In the genomic region with DNA sequence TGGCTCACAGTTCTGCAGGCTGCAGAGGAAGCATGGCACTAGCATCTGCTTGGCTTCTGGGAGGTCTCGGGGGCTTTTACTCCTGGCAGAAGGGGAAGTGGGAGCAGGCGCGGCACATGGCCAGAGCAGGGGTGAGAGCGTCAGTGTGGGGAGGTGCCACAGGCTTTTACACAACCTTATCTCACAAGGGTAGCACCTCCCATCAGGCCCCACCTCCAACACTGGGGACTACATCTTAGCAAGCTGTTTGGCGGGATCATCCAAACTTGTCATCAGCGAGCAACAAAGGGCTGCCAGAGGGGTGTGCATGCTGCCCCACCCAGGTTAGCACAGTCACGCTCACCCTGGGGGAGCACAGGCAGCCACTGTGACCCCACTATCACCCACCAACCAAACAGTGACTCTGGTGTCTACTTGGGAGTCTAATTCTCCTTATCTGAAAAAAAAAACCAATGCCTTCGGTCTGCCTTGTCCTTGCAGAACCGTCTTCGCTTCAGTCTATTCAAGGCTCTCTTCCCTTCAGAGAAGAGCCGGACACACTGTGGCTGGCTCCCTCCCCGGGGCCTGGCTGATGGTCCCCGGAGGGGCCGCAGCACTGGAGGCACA, we compare ENCODE assay signal across 9 cellular contexts. TPM values are rescaled to one million over a fixed set of nuclear protein-coding genes. Genes with fewer than 3 reads are reported as not detected.
DNase-seq lines count a peak whose midpoint lies in the region; ATAC-seq and TF ChIP-seq lines count a peak whose summit lies in the region.
"Had no signal": no experiment of that assay in that cellular context is flagged by ENCODE, and none has a peak within 500 bp of the region (broad histone marks: within the 10 kb centered on the region; RNA-seq: fewer than 3 reads in every experiment).

No MANE protein-coding gene starts in this region.

- H3K27me3 ChIP-seq in BLaER1: no peaks in the 10 kb centered on the region
- no peaks in the 10 kb centered on the region for H3K27me3 ChIP-seq in ectodermal cell (ENCODE audit: control insufficient read depth, insufficient read depth, low read length, poor library complexity, severe bottlenecking)
- H3K27me3 ChIP-seq: uterus had no signal

- H3K9me3 Mint-ChIP-seq in activated T-helper 2 cell treated with anti-CD3 and anti-CD28 coated beads, Interferon-gamma antibody, Interleukin-2, Interleukin-4, amounts not matched to agents 10 μg/mL and 5 μg/mL and 100 μg/mL, durations not matched to agents 14 hours and 24 hours and 36 hours: no peaks in the 10 kb centered on the region
- H3K9me3 Mint-ChIP-seq in chondrocyte (ENCODE audit: low read depth): no peaks in the 10 kb centered on the region

- no peaks in the 10 kb centered on the region for H4K20me1 ChIP-seq in BLaER1

- WGBS in ectodermal cell, 2 experiments: 89 to 92% methylated on average over 14 of the region's 14 CpGs

- peaks cover 12% of the 10 kb centered on the region for H3K4me1 Mint-ChIP-seq in activated T-helper 2 cell treated with anti-CD3 and anti-CD28 coated beads, Interferon-gamma antibody, Interleukin-2, Interleukin-4, amounts not matched to agents 10 μg/mL and 5 μg/mL and 100 μg/mL, durations not matched to agents 14 hours and 24 hours and 36 hours (ENCODE audit: low read depth)
- peaks cover 32% of the 10 kb centered on the region for H3K4me1 Mint-ChIP-seq in chondrocyte (ENCODE audit: low read depth)

- intact Hi-C loops in mucosa of descending colon (cut with DNase I, micrococcal nuclease): no loop called here
- intact Hi-C loops in activated T-helper 2 cell treated with anti-CD3 and anti-CD28 coated beads, Interferon-gamma antibody, Interleukin-2, Interleukin-4, amounts not matched to agents 10 μg/mL and 5 μg/mL and 100 μg/mL, durations not matched to agents 14 hours and 24 hours and 36 hours (cut with micrococcal nuclease): no loop called here

- DNase-seq in NCI-H2171 (lab: John Stamatoyannopoulos, UW) (peak; percentile 89), mucosa of descending colon (peak in 1 of 3 donors; percentile 31), chondrocyte (ENCODE audit: low spot score) (no peak)
- DNase-seq in activated T-helper 2 cell treated with anti-CD3 and anti-CD28 coated beads, Interferon-gamma antibody, Interleukin-2, Interleukin-4, amounts not matched to agents 10 μg/mL and 5 μg/mL and 100 μg/mL, durations not matched to agents 14 hours and 24 hours and 36 hours (ENCODE audit: low spot score): no peak
- no peak for DNase-seq in stimulated activated CD4-positive, alpha-beta T cell treated with anti-CD3 and anti-CD28 coated beads, Interleukin-2, amount 100 ng/mL, for 24 hours

- H3K27ac ChIP-seq in BLaER1: peak overlapping the region; percentile 78
- H3K27ac ChIP-seq in ectodermal cell (ENCODE audit: insufficient read depth, low read depth, low read length, poor library complexity, severe bottlenecking): peak overlapping the region; percentile 11

- no peaks in the 10 kb centered on the region for H3K27me3 Mint-ChIP-seq in activated T-helper 2 cell treated with anti-CD3 and anti-CD28 coated beads, Interferon-gamma antibody, Interleukin-2, Interleukin-4, amounts not matched to agents 10 μg/mL and 5 μg/mL and 100 μg/mL, durations not matched to agents 14 hours and 24 hours and 36 hours (ENCODE audit: low read depth)
- H3K27me3 Mint-ChIP-seq in chondrocyte (ENCODE audit: low read depth): no peaks in the 10 kb centered on the region

- peak overlapping the region; percentile 85 for H3K4me2 ChIP-seq in BLaER1

- H3K9ac ChIP-seq in BLaER1: peak overlapping the region; percentile 76

- H3K36me3 ChIP-seq in BLaER1: peaks cover 30% of the 10 kb centered on the region
- peaks cover 5% of the 10 kb centered on the region for H3K36me3 ChIP-seq in ectodermal cell (ENCODE audit: control insufficient read depth, insufficient read depth, low read length)
- H3K36me3 ChIP-seq in mucosa of descending colon (ENCODE audit: low read depth): no peaks in the 10 kb centered on the region
- H3K36me3 ChIP-seq: uterus had no signal

- H3K9me3 ChIP-seq in BLaER1: no peaks in the 10 kb centered on the region
- no peaks in the 10 kb centered on the region for H3K9me3 ChIP-seq in ectodermal cell (ENCODE audit: control insufficient read depth, low read length)
- H3K9me3 ChIP-seq in mucosa of descending colon: no peaks in the 10 kb centered on the region
- H3K9me3 ChIP-seq: uterus had no signal

- peaks cover 51% of the 10 kb centered on the region for H3K4me1 ChIP-seq in BLaER1
- H3K4me1 ChIP-seq in ectodermal cell (ENCODE audit: control insufficient read depth, insufficient read depth, low read length): peaks cover 7% of the 10 kb centered on the region
- H3K4me1 ChIP-seq in mucosa of descending colon (ENCODE audit: low read depth): no peaks in the 10 kb centered on the region
- H3K4me1 ChIP-seq: uterus had no signal

- peak; percentile 57 for ATAC-seq in mucosa of descending colon
- ATAC-seq in GM18519 (IDR thresholded peaks at IDR 0.05; ENCODE audit: low FRiP score, unreplicated experiment): no peak

- no peak overlapping the region for H3K4me3 Mint-ChIP-seq in activated T-helper 2 cell treated with anti-CD3 and anti-CD28 coated beads, Interferon-gamma antibody, Interleukin-2, Interleukin-4, amounts not matched to agents 10 μg/mL and 5 μg/mL and 100 μg/mL, durations not matched to agents 14 hours and 24 hours and 36 hours (ENCODE audit: low read depth)
- H3K4me3 Mint-ChIP-seq in chondrocyte (ENCODE audit: unreplicated experiment): no peak overlapping the region

- no peak overlapping the region for H3K27ac Mint-ChIP-seq in activated T-helper 2 cell treated with anti-CD3 and anti-CD28 coated beads, Interferon-gamma antibody, Interleukin-2, Interleukin-4, amounts not matched to agents 10 μg/mL and 5 μg/mL and 100 μg/mL, durations not matched to agents 14 hours and 24 hours and 36 hours
- no peak overlapping the region for H3K27ac Mint-ChIP-seq in chondrocyte (ENCODE audit: unreplicated experiment)

- TF ChIP-seq CTCF in mucosa of descending colon (IDR thresholded peaks at IDR 0.05) (no peak), chondrocyte (IDR thresholded peaks at IDR 0.05) (no peak)

- peak overlapping the region; percentile 47 for H3K4me3 ChIP-seq in BLaER1
- no peak overlapping the region for H3K4me3 ChIP-seq in ectodermal cell (ENCODE audit: insufficient read depth, low read depth, low read length)
- H3K4me3 ChIP-seq in mucosa of descending colon: no peak overlapping the region
- H3K4me3 ChIP-seq: uterus had no signal

- peaks cover 24% of the 10 kb centered on the region for H3K36me3 Mint-ChIP-seq in activated T-helper 2 cell treated with anti-CD3 and anti-CD28 coated beads, Interferon-gamma antibody, Interleukin-2, Interleukin-4, amounts not matched to agents 10 μg/mL and 5 μg/mL and 100 μg/mL, durations not matched to agents 14 hours and 24 hours and 36 hours (ENCODE audit: low read depth)
- peaks cover 10% of the 10 kb centered on the region for H3K36me3 Mint-ChIP-seq in chondrocyte (ENCODE audit: low read depth)

RNA-seq across cellular contexts. Expression of a gene that starts 19.0 kb away (rescaled TPM):
- 35.1 TPM for polyA plus RNA-seq in ectodermal cell (2013, experiment 1 of 4)
- 30.4 TPM for polyA plus RNA-seq in ectodermal cell (2013, experiment 2 of 4)
- 29.5 TPM for polyA plus RNA-seq in ectodermal cell (2013, experiment 3 of 4)
- 31.3 TPM for polyA plus RNA-seq in ectodermal cell (2013, experiment 4 of 4)
- total RNA-seq in mucosa of descending colon (1 to 10 TPM; 2.7 to 6.8 (median 2.8) TPM), chondrocyte (2.6 to 6.0 TPM (median 5.4 TPM) in 3 replicates)
- total RNA-seq in activated T-helper 2 cell treated with anti-CD3 and anti-CD28 coated beads, Interferon-gamma antibody, Interleukin-2, Interleukin-4, amounts not matched to agents 10 μg/mL and 5 μg/mL and 100 μg/mL, durations not matched to agents 14 hours and 24 hours and 36 hours: 1.5 and 1.9 TPM in 2 replicates
